Comparison of ENCODE assay signal across 7 cellular contexts in genomic region chr11:65111159-65111536, GRCh38. TPM values are rescaled to one million over a fixed set of nuclear protein-coding genes. Genes with fewer than 3 reads are reported as not detected.
DNase-seq lines count a peak whose midpoint lies in the region; ATAC-seq and TF ChIP-seq lines count a peak whose summit lies in the region.

No MANE protein-coding gene starts in this region.

- no peaks in the 10 kb centered on the region for H3K27me3 ChIP-seq in layer of hippocampus (ENCODE audit: control insufficient read depth, insufficient read depth, low read length)
- H3K27me3 ChIP-seq in stomach = peaks cover 0 to 4% (median 0%) of the 10 kb centered on the region in 3 donors

- peak overlapping the region; percentile 83 to 88 for H3K27ac Mint-ChIP-seq in T-cell

- H3K36me3 Mint-ChIP-seq in T-cell = peaks cover 8% of the 10 kb centered on the region

- TF ChIP-seq CTCF in HEK293 (tag by site-specific recombination; IDR thresholded peaks at IDR 0.05) (no peak), stomach (IDR thresholded peaks at IDR 0.05) (peak in 1 of 7 experiments; percentile 12), foreskin fibroblast (IDR thresholded peaks at IDR 0.05; ENCODE audit: low read depth, low read length) (no peak)

- H3K27ac ChIP-seq in HEK293 (ENCODE audit: extremely low read depth, low read depth, low read length) = no peak overlapping the region
- H3K27ac ChIP-seq in layer of hippocampus (ENCODE audit: low read depth, low read length) = peak overlapping the region; percentile 83
- H3K27ac ChIP-seq in stomach = peak overlapping the region; percentile 42 to 84 (median 74)

- H3K36me3 ChIP-seq in HEK293 (ENCODE audit: control insufficient read depth in 2 of 2, insufficient read depth in 1 of 2, low read length in 2 of 2) (peaks cover 0 to 52% of the 10 kb centered on the region in 2 experiments; a peak in 1 of 3 replicates), stomach (peaks cover 24 to 41% (median 39%) of the 10 kb centered on the region in 4 donors)

- WGBS in stomach, 5 donors = 76 to 88% (median 82%) methylated on average over 7 to 18 of the region's 18 CpGs

- H3K9me3 Mint-ChIP-seq in T-cell = no peaks in the 10 kb centered on the region

- H3K9me3 ChIP-seq in HEK293 (ENCODE audit: control insufficient read depth, insufficient read depth, low read depth, low read length) (no peaks in the 10 kb centered on the region), stomach (no peaks in the 10 kb centered on the region)

- CTCF ChIA-PET in HEK293 (lab: Yijun Ruan, JAX) (interaction anchor here (0.6 to 4.8 kb wide), 18 partner anchors 7 to 332 kb away, joined by 3 to 110 read pairs (median 5); partner anchors contain the start of genes ARL2, CDC42EP2, FAU and MRPL49), T-cell (lab: Charles Lee) (interaction anchor here (0.6 to 2.0 kb wide), 8 partner anchors 11 to 238 kb away, joined by 3 to 13 read pairs (median 5); partner anchors contain the start of genes FAU (in 1 of the 2) and MRPL49 (in 1 of the 2))

- intact Hi-C loops in stomach (cut with DNase I; ENCODE audit: low total_unique reads) = no loop called here

- no peaks in the 10 kb centered on the region for H3K27me3 Mint-ChIP-seq in T-cell

- peaks cover 37 to 50% (median 43%) of the 10 kb centered on the region in 3 donors for H3K4me1 Mint-ChIP-seq in T-cell

- no peak overlapping the region for H3K4me3 ChIP-seq in HEK293 (ENCODE audit: low read depth, low read length)
- peak overlapping the region; percentile 55 to 57 (median 57) for H3K4me3 ChIP-seq in stomach
- no peak overlapping the region for H3K4me3 ChIP-seq in foreskin fibroblast (ENCODE audit: low read depth in 1 of 2, low read length in 2 of 2)

- TF ChIP-seq EP300 in stomach (IDR thresholded peaks at IDR 0.05) = no peak

- TF ChIP-seq POLR2A in stomach (IDR thresholded peaks at IDR 0.05) = no peak

- ATAC-seq in T-cell (replicated peaks in 1 of 4) = no peak

- peaks cover 6% of the 10 kb centered on the region for H3K4me1 ChIP-seq in HEK293 (ENCODE audit: control insufficient read depth, insufficient read depth, low read length)
- H3K4me1 ChIP-seq in stomach = peaks cover 37 to 67% (median 61%) of the 10 kb centered on the region in 4 donors

- POLR2A ChIA-PET in HEK293 (lab: Yijun Ruan, JAX) (interaction anchor here (0.6 to 5.0 kb wide), 17 partner anchors 8 to 332 kb away, joined by 3 to 57 read pairs (median 4); partner anchors contain the start of genes ARL2, CAPN1, CDCA5 and FAU), T-cell (lab: Charles Lee) (interaction anchor here (0.6 to 1.6 kb wide), 3 partner anchors 10 to 339 kb away, joined by 3 to 7 read pairs (median 5); partner anchors contain the start of genes FAU (in 1 of the 2), MRPL49 (in 1 of the 2) and SF1 (in 1 of the 2))

- DNase-seq in T-cell = no peak
- DNase-seq in stomach = no peak
- no peak for DNase-seq in dedifferentiated amniotic fluid mesenchymal stem cell (ENCODE audit: extremely low spot score)
- DNase-seq in foreskin fibroblast = no peak
- DNase-seq in GF-D8 (lab: John Stamatoyannopoulos, UW) = no peak

- H3K4me3 Mint-ChIP-seq in T-cell = peak overlapping the region in 2 of 3 donors; percentile 84 to 100

TF ChIP-seq in HEK293, 187 proteins besides CTCF, POLR2A, EP300 and RAD21:
- peak; percentile 77; the same call in 1 of the 2 replicates for TF ChIP-seq BCL11B (tag by site-specific recombination; IDR thresholded peaks at IDR 0.05; ENCODE audit: low read depth)
- no peak for TF ChIP-seq ZNF416 (tag by site-specific recombination; IDR thresholded peaks at IDR 0.05)

RNA-seq across cellular contexts. Expression of gene TM7SF2, which starts 0.5 kb away (rescaled TPM):
- total RNA-seq in T-cell (10 to 100 TPM; 23.7 to 34.2 (median 28.6) TPM), stomach (100 to 1,000 TPM in 1 of 5 donors, 10 to 100 TPM in 3, 1 to 10 TPM in 1; 7.6 to 118 (median 19.6) TPM)
- 10 to 100 TPM; 38.6 to 65.2 (median 51.9) TPM for polyA plus RNA-seq in stomach

RNA-seq across cellular contexts. Expression of gene ZNHIT2, which starts 6.4 kb away (rescaled TPM):
- 10 to 100 TPM in 3 of 5 donors, 1 to 10 TPM in 2; 7.0 to 20.4 (median 18.1) TPM for total RNA-seq in T-cell
- 100 to 1,000 TPM in 1 of 5 donors, 10 to 100 TPM in 1, 1 to 10 TPM in 2, not detected in 1; 2.4 to 130 (median 39.9) TPM for total RNA-seq in stomach
- 10 to 100 TPM; 18.0 to 20.0 (median 18.9) TPM for polyA plus RNA-seq in stomach

RNA-seq across cellular contexts. Expression of gene FAU, which starts 10.8 kb away (rescaled TPM):
- total RNA-seq in T-cell (1,000 to 10,000 TPM; 1,477 to 1,924 (median 1,724) TPM), stomach (1,000 to 10,000 TPM in 1 of 5 donors, 100 to 1,000 TPM in 4; 456 to 1,872 (median 566) TPM)
- 1,000 to 10,000 TPM; 1,111 to 1,352 (median 1,208) TPM for polyA plus RNA-seq in stomach

RNA-seq across cellular contexts. Expression of gene MRPL49, which starts 11.0 kb away (rescaled TPM):
- total RNA-seq in T-cell (10 to 100 TPM; 48.3 to 58.8 (median 55.1) TPM), stomach (10 to 100 TPM; 22.8 to 75.9 (median 33.0) TPM)
- 10 to 100 TPM; 36.0 to 69.8 (median 39.9) TPM for polyA plus RNA-seq in stomach

RNA-seq across cellular contexts. Expression of gene VPS51, which starts 15.1 kb away (rescaled TPM):
- total RNA-seq in T-cell (100 to 1,000 TPM; 210 to 303 (median 263) TPM), stomach (1,000 to 10,000 TPM in 1 of 5 donors, 100 to 1,000 TPM in 4; 174 to 2,272 (median 234) TPM)
- 100 to 1,000 TPM; 124 to 135 (median 128) TPM for polyA plus RNA-seq in stomach

Comparison
In these comparisons a context has a peak if more than half of its experiments do, and no peak if none do; other contexts are left out.
1. H3K4me3 ChIP-seq: peak in stomach (4 of 4); none in HEK293 (single experiment) and foreskin fibroblast (0 of 2).